In the genomic region with DNA sequence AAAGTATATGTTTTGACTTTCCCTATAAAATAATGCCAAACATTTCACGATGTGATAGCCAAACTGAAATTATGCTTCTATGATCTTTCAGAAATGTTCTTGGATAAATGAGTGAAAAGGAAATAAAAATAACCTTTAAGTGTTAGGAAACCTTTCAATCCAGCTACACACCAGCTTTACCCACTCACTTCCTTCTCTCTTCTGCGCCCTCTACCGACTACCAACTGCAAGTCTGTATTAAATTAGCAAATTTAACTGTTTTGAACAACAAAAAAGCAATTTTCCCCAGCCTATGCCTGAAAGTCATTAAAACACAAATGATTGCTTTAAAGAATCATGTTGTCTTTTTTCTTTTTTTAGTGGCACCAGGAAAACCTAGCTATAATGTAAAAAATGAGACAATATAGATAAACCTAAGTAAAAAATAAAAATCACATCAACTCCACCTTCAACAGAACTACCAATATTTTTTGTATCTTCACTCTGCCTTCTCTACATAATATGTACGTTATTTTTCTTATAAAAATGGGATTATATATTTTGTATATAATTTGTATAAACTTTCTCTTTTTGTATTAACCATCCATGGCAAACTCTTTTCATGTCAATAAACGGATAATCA, we compare ENCODE assay signal across 8 cellular contexts. TPM values are rescaled to one million over a fixed set of nuclear protein-coding genes. Genes with fewer than 3 reads are reported as not detected.
DNase-seq lines count a peak whose midpoint lies in the region; ATAC-seq and TF ChIP-seq lines count a peak whose summit lies in the region.

No MANE protein-coding gene starts in this region.

- H3K4me1 Mint-ChIP-seq in MCF 10A (ENCODE audit: insufficient read depth, unreplicated experiment) = peaks cover 40% of the 10 kb centered on the region

- intact Hi-C loops in PC-9 (cut with micrococcal nuclease; ENCODE audit: unreplicated experiment) = no loop called here
- intact Hi-C loops in MCF 10A (cut with micrococcal nuclease) = no loop called here

- no peaks in the 10 kb centered on the region for H3K9me3 Mint-ChIP-seq in MCF 10A (ENCODE audit: unreplicated experiment)

- no peaks in the 10 kb centered on the region for H3K79me2 ChIP-seq in PC-9 (ENCODE audit: low read depth)

- CTCF ChIA-PET in BJ (lab: Yijun Ruan, JAX) (interaction anchor here (0.7 to 5.4 kb wide), 17 partner anchors 9 to 379 kb away, joined by 3 to 26 read pairs (median 4); a partner anchor contains a TSS), PC-9 (lab: Charles Lee) (interaction anchor here (0.7 kb wide), 1 partner anchor 381 kb away, joined by 3 read pairs; no protein-coding TSS in a partner anchor), MCF 10A (lab: Yijun Ruan, JAX) (interaction anchor here (0.5 to 5.1 kb wide), 28 partner anchors 8 to 499 kb away, joined by 3 to 46 read pairs (median 4); a partner anchor contains a TSS)

- H3K4me3 ChIP-seq in BJ (ENCODE audit: low read depth, low read length) = no peak overlapping the region
- no peak overlapping the region for H3K4me3 ChIP-seq in H7 (ENCODE audit: insufficient read depth, low read depth, low read length)
- no peak overlapping the region for H3K4me3 ChIP-seq in PC-9
- H3K4me3 ChIP-seq in neuronal stem cell (ENCODE audit: low read length in 2 of 2) = no peak overlapping the region

- peaks cover 5% of the 10 kb centered on the region for H3K36me3 Mint-ChIP-seq in MCF 10A (ENCODE audit: insufficient read depth, unreplicated experiment)

- H3K9ac ChIP-seq in neuronal stem cell (ENCODE audit: low read depth, low read length, poor library complexity) = no peak overlapping the region

- no peak overlapping the region for H4K91ac ChIP-seq in neuronal stem cell (ENCODE audit: low read depth, low read length, poor library complexity)

- no peak overlapping the region for H2AK5ac ChIP-seq in neuronal stem cell (ENCODE audit: low read depth, low read length)

- H2BK15ac ChIP-seq in neuronal stem cell (ENCODE audit: low read length) = no peak overlapping the region

- no peak overlapping the region for H3K4ac ChIP-seq in neuronal stem cell (ENCODE audit: low read length)

- POLR2A ChIA-PET in BJ (lab: Charles Lee) = no interaction called here
- POLR2A ChIA-PET in PC-9 (lab: Charles Lee; ENCODE audit: unreplicated experiment) = no interaction called here
- POLR2A ChIA-PET in MCF 10A (lab: Yijun Ruan, JAX) = interaction anchor here (0.6 to 3.1 kb wide), 6 partner anchors 7 to 623 kb away, joined by 3 to 18 read pairs (median 4); a partner anchor contains a TSS

- H4K8ac ChIP-seq in neuronal stem cell (ENCODE audit: low read depth, low read length) = no peak overlapping the region

- H3K79me1 ChIP-seq in neuronal stem cell (ENCODE audit: low read depth, low read length) = no peaks in the 10 kb centered on the region

- H3K18ac ChIP-seq in neuronal stem cell (ENCODE audit: low read length) = no peak overlapping the region

- H3K4me2 ChIP-seq in PC-9 (no peak overlapping the region), neuronal stem cell (ENCODE audit: insufficient read depth, low read length, poor library complexity, severe bottlenecking) (no peak overlapping the region)

- H2BK5ac ChIP-seq in neuronal stem cell (ENCODE audit: low read length) = no peak overlapping the region

- H3K27ac ChIP-seq in PC-9 (no peak overlapping the region), neuronal stem cell (replicated peaks; ENCODE audit: low read length) (no peak overlapping the region)

- no peak overlapping the region for H2BK12ac ChIP-seq in neuronal stem cell (ENCODE audit: low read length)

- H2BK120ac ChIP-seq in neuronal stem cell (ENCODE audit: low read depth, low read length) = no peak overlapping the region

- no peaks in the 10 kb centered on the region for H3K9me2 ChIP-seq in PC-9 (ENCODE audit: insufficient read depth)

- no peaks in the 10 kb centered on the region for H3K4me1 ChIP-seq in PC-9 (replicated peaks; ENCODE audit: insufficient read depth)
- H3K4me1 ChIP-seq in neuronal stem cell (ENCODE audit: control insufficient read depth in 2 of 2, insufficient read depth in 1 of 2, low read depth in 1 of 2, low read length in 2 of 2) = peaks cover 5 to 11% of the 10 kb centered on the region in 2 donors

- H3K36me3 ChIP-seq in BJ (ENCODE audit: control insufficient read depth, insufficient read depth, low read length) (no peaks in the 10 kb centered on the region), H7 (replicated peaks; ENCODE audit: control insufficient read depth, insufficient read depth, low read length) (no peaks in the 10 kb centered on the region), PC-9 (ENCODE audit: low read depth) (no peaks in the 10 kb centered on the region), neuronal stem cell (replicated peaks in 1 of 2; ENCODE audit: control insufficient read depth in 2 of 2, insufficient read depth in 2 of 2, low read length in 2 of 2) (no peaks in the 10 kb centered on the region)

- H3F3A ChIP-seq in PC-9 (ENCODE audit: insufficient read depth, low read depth) = no peaks in the 10 kb centered on the region

- no peaks in the 10 kb centered on the region for H3K27me3 Mint-ChIP-seq in MCF 10A (ENCODE audit: insufficient read depth, unreplicated experiment)

- H2AFZ ChIP-seq in PC-9 = no peak overlapping the region
- H2AFZ ChIP-seq in neuronal stem cell (ENCODE audit: low read length) = no peak overlapping the region

- no peaks in the 10 kb centered on the region for H4K20me1 ChIP-seq in PC-9 (ENCODE audit: insufficient read depth)

- H3K14ac ChIP-seq in neuronal stem cell (ENCODE audit: low read length) = no peak overlapping the region

- no peak for ATAC-seq in GM21717 (IDR thresholded peaks at IDR 0.05; ENCODE audit: unreplicated experiment)

- H3K27me3 ChIP-seq in BJ (ENCODE audit: control insufficient read depth, insufficient read depth, low read length) = 0 out of 2 replicates have a peak, but pooled peaks cover 1% of the 10 kb centered on the region
- H3K27me3 ChIP-seq in H7 (ENCODE audit: control insufficient read depth, insufficient read depth, low read length) = no peaks in the 10 kb centered on the region
- H3K27me3 ChIP-seq in PC-9 (ENCODE audit: insufficient read depth, low read depth) = no peaks in the 10 kb centered on the region
- H3K27me3 ChIP-seq in neuronal stem cell (ENCODE audit: control insufficient read depth in 3 of 3, insufficient read depth in 3 of 3, low read depth in 1 of 3, low read length in 3 of 3) = peaks cover 0 to 14% (median 0%) of the 10 kb centered on the region in 3 experiments

- H3K4me3 Mint-ChIP-seq in MCF 10A (ENCODE audit: unreplicated experiment) = no peak overlapping the region

- H3K9me3 ChIP-seq in PC-9 (ENCODE audit: insufficient read depth, low read depth) = no peaks in the 10 kb centered on the region
- H3K9me3 ChIP-seq in neuronal stem cell (replicated peaks in 1 of 2; ENCODE audit: control insufficient read depth in 2 of 2, insufficient read depth in 1 of 2, low read depth in 1 of 2, low read length in 2 of 2) = no peaks in the 10 kb centered on the region

- no CpG with 5 or more reads among the region's 5 CpGs for WGBS in neuronal stem cell (ENCODE audit: extremely low coverage in 2 of 2, insufficient read length in 2 of 2, insufficient replicate concordance in 1 of 2), 2 donors

- H3K23ac ChIP-seq in neuronal stem cell (ENCODE audit: low read depth, low read length, poor library complexity) = no peak overlapping the region

- no peak overlapping the region for H3K27ac Mint-ChIP-seq in MCF 10A (ENCODE audit: low read depth, unreplicated experiment)

- DNase-seq in BJ (ENCODE audit: low read depth) (no peak), H7 (peak; percentile 38), PC-9 (peak in 1 of 2 experiments; percentile 8), MCF 10A (ENCODE audit: unreplicated experiment) (peak; percentile 69), lung microvascular endothelial cell (ENCODE audit: low read depth in 2 of 2) (peak; percentile 54 to 66), amygdala (lab: John Stamatoyannopoulos, UW) (no peak), neuronal stem cell (ENCODE audit: low spot score) (no peak)

- peak; percentile 81 for TF ChIP-seq CTCF in BJ (IDR thresholded peaks at IDR 0.05; ENCODE audit: insufficient read depth, low read depth, low read length)
- peak; percentile 74 for TF ChIP-seq CTCF in PC-9 (conservative IDR thresholded peaks at IDR 0.05)
- TF ChIP-seq CTCF in MCF 10A (IDR thresholded peaks at IDR 0.05; ENCODE audit: unreplicated experiment) = peak; percentile 50

- BruUV-seq in PC-9 (replicated peaks; lab: Mats Ljungman, UMichigan) (no TSS peak), MCF 10A (replicated peaks; lab: Mats Ljungman, UMichigan) (no TSS peak)

RNA-seq across cellular contexts. Expression of a gene that starts 13.2 kb away (rescaled TPM):
- polyA plus RNA-seq in BJ (2011; rRNA removed) = 0.07 TPM in 2 replicates
- polyA minus RNA-seq in BJ (2011; rRNA and poly(A)+ RNA removed) = not detected in 2 replicates
- 0.31 and 1.3 TPM in 2 replicates for total RNA-seq in H7 (2014; rRNA removed; shearing (Covaris generic))
- total RNA-seq in PC-9 (2021) (not detected in 2 replicates), MCF 10A (2022) (1.1 and 1.7 TPM in 2 replicates), lung microvascular endothelial cell (1.7 and 25.4 TPM in 2 replicates)
- polyA plus RNA-seq in neuronal stem cell (2013, experiment 1 of 2) = 0.89 TPM
- polyA plus RNA-seq in neuronal stem cell (2013, experiment 2 of 2) = 1.1 TPM

RNA-seq across cellular contexts. Expression of a gene that starts 15.0 kb away (rescaled TPM):
- 10.2 and 13.3 TPM in 2 replicates for polyA plus RNA-seq in BJ (2011; rRNA removed)
- 6.7 and 6.8 TPM in 2 replicates for polyA minus RNA-seq in BJ (2011; rRNA and poly(A)+ RNA removed)
- 19.7 and 20.3 TPM in 2 replicates for total RNA-seq in H7 (2014; rRNA removed; shearing (Covaris generic))
- total RNA-seq in PC-9 (2021) (16.0 and 17.3 TPM in 2 replicates), MCF 10A (2022) (10.2 and 11.9 TPM in 2 replicates), lung microvascular endothelial cell (21.6 and 25.2 TPM in 2 replicates)
- polyA plus RNA-seq in neuronal stem cell (2013, experiment 1 of 2) = 19.5 TPM
- 19.9 TPM for polyA plus RNA-seq in neuronal stem cell (2013, experiment 2 of 2)

Comparison
In these comparisons a context has a peak if more than half of its experiments do, and no peak if none do; other contexts are left out.
1. DNase-seq: peak in H7 (single experiment), MCF 10A (single experiment) and lung microvascular endothelial cell (2 of 2); none in BJ (single experiment), amygdala (0 of 56) and neuronal stem cell (single experiment).
2. Peak in every context shown above with its lines, with median percentiles within 50 percentile points of each other: CTCF ChIP-seq.